ENCODE assay signal across 8 cellular contexts in genomic region chr6:157946865-157947532, GRCh38. TPM values are rescaled to one million over a fixed set of nuclear protein-coding genes. Genes with fewer than 3 reads are reported as not detected.
DNase-seq lines count a peak whose midpoint lies in the region; ATAC-seq and TF ChIP-seq lines count a peak whose summit lies in the region.

No MANE protein-coding gene starts in this region.

- no peak overlapping the region for H2AFZ ChIP-seq in SU-DHL-6 (ENCODE audit: low read depth, low read length, severe bottlenecking)

- no peaks in the 10 kb centered on the region for H3K9me2 ChIP-seq in SU-DHL-6 (replicated peaks; ENCODE audit: insufficient read depth, low read length)

- TF ChIP-seq CTCF in SU-DHL-6 (IDR thresholded peaks at IDR 0.05; ENCODE audit: insufficient read depth, low read length, poor library complexity, severe bottlenecking) (peak; percentile 29), fibroblast of villous mesenchyme (IDR thresholded peaks at IDR 0.05; ENCODE audit: insufficient read depth, low read depth, low read length) (peak; percentile 58)

- no peaks in the 10 kb centered on the region for H3K9me3 ChIP-seq in SU-DHL-6 (ENCODE audit: insufficient read depth, low read length)

- no peak overlapping the region for H3K27ac ChIP-seq in SU-DHL-6 (ENCODE audit: low read depth, low read length)

- no peaks in the 10 kb centered on the region for H3K27me3 ChIP-seq in H7 (ENCODE audit: control insufficient read depth, insufficient read depth, low read length)
- H3K27me3 ChIP-seq in SU-DHL-6 (ENCODE audit: low read length): 0 out of 2 replicates have a peak, but pooled peaks cover 2% of the 10 kb centered on the region

- ATAC-seq in HG03196 (IDR thresholded peaks at IDR 0.05; ENCODE audit: unreplicated experiment): no peak

- no peaks in the 10 kb centered on the region for H3K79me2 ChIP-seq in SU-DHL-6 (ENCODE audit: insufficient read depth, low read length)

- DNase-seq in D341Med (ENCODE audit: low spot score): peak; percentile 51
- peak; percentile 72 for DNase-seq in H7
- DNase-seq in fibroblast of villous mesenchyme (ENCODE audit: low read depth): peak; percentile 37
- DNase-seq in stimulated activated CD8-positive, alpha-beta memory T cell treated with anti-CD3 and anti-CD28 coated beads, Interleukin-4, amount 100 ng/mL, for 48 hours: peak; percentile 24
- no peak for DNase-seq in activated effector memory CD4-positive, alpha-beta T cell treated with anti-CD3 and anti-CD28 coated beads, Interleukin-2, amount 50 U/mL, for 16 hours
- DNase-seq in LoVo (ENCODE audit: low spot score): no peak

- H3K9ac ChIP-seq in SU-DHL-6 (ENCODE audit: low read length): no peak overlapping the region

- no peaks in the 10 kb centered on the region for H3F3A ChIP-seq in SU-DHL-6 (ENCODE audit: insufficient read depth)

- H3K36me3 ChIP-seq in H7 (replicated peaks; ENCODE audit: control insufficient read depth, insufficient read depth, low read length) (peaks cover 6% of the 10 kb centered on the region), SU-DHL-6 (ENCODE audit: low read length) (no peaks in the 10 kb centered on the region)

- no peaks in the 10 kb centered on the region for H4K20me1 ChIP-seq in SU-DHL-6 (ENCODE audit: low read depth, low read length)

- H3K4me2 ChIP-seq in SU-DHL-6 (ENCODE audit: low read depth, low read length, poor library complexity, severe bottlenecking): no peak overlapping the region

- H3K4me3 ChIP-seq in H7 (ENCODE audit: insufficient read depth, low read depth, low read length) (no peak overlapping the region), SU-DHL-6 (ENCODE audit: insufficient read depth, low read length, poor library complexity, severe bottlenecking) (no peak overlapping the region), fibroblast of villous mesenchyme (ENCODE audit: low read depth, low read length) (no peak overlapping the region)

RNA-seq across cellular contexts. Expression of gene SYNJ2, which starts 34.7 kb away (rescaled TPM):
- 10.7 and 15.0 TPM in 2 replicates for total RNA-seq in H7 (2014; rRNA removed; shearing (Covaris generic))
- 36.7 and 53.1 TPM in 2 replicates for total RNA-seq in fibroblast of villous mesenchyme

Comparison
In these comparisons a context has a peak if more than half of its experiments do, and no peak if none do; other contexts are left out.
1. DNase-seq: peak in D341Med (single experiment), H7 (single experiment), fibroblast of villous mesenchyme (single experiment) and stimulated activated CD8-positive, alpha-beta memory T cell treated with anti-CD3 and anti-CD28 coated beads, Interleukin-4, amount 100 ng/mL, for 48 hours (single experiment); none in activated effector memory CD4-positive, alpha-beta T cell treated with anti-CD3 and anti-CD28 coated beads, Interleukin-2, amount 50 U/mL, for 16 hours (single experiment) and LoVo (single experiment).